10 cellular contexts compared by ENCODE assay signal in genomic region chr1:186819140-186819539, GRCh38. TPM values are rescaled to one million over a fixed set of nuclear protein-coding genes. Genes with fewer than 3 reads are reported as not detected.
DNase-seq lines count a peak whose midpoint lies in the region; ATAC-seq and TF ChIP-seq lines count a peak whose summit lies in the region.
"Had no signal": no experiment of that assay in that cellular context is flagged by ENCODE, and none has a peak within 500 bp of the region (broad histone marks: within the 10 kb centered on the region; RNA-seq: fewer than 3 reads in every experiment).

No MANE protein-coding gene starts in this region.

- no TSS peak for BruUV-seq in Calu3 (replicated peaks; lab: Mats Ljungman, UMichigan)

- no peaks in the 10 kb centered on the region for H3K36me3 Mint-ChIP-seq in Calu3 (ENCODE audit: insufficient read depth, unreplicated experiment)

- H3K27ac Mint-ChIP-seq in Calu3 (ENCODE audit: unreplicated experiment) = no peak overlapping the region

- H3K27me3 Mint-ChIP-seq in Calu3 (ENCODE audit: unreplicated experiment) = no peaks in the 10 kb centered on the region

- no peaks in the 10 kb centered on the region for H3K9me3 Mint-ChIP-seq in Calu3 (ENCODE audit: low read depth, unreplicated experiment)

- peaks cover 8% of the 10 kb centered on the region for H3K4me1 Mint-ChIP-seq in Calu3 (ENCODE audit: low read depth, unreplicated experiment)

- peak; percentile 74 for ATAC-seq in GM21619 (IDR thresholded peaks at IDR 0.05; ENCODE audit: unreplicated experiment)
- peak; percentile 55 for ATAC-seq in HG03520 (IDR thresholded peaks at IDR 0.05; ENCODE audit: unreplicated experiment)

- TF ChIP-seq CTCF in GM12865 (IDR thresholded peaks at IDR 0.05; ENCODE audit: insufficient read depth, low read depth, low read length, missing control alignments) (no peak), epithelial cell of esophagus (IDR thresholded peaks at IDR 0.05; ENCODE audit: insufficient read depth, low read depth, low read length, missing control alignments) (no peak), Calu3 (IDR thresholded peaks at IDR 0.05; ENCODE audit: unreplicated experiment) (no peak), GM13977 (IDR thresholded peaks at IDR 0.05; ENCODE audit: extremely low read depth, insufficient read depth, missing control alignments) (no peak)

- no peak overlapping the region for H3K4me3 ChIP-seq in GM12865 (ENCODE audit: low read depth, low read length)
- no peak overlapping the region for H3K4me3 ChIP-seq in epithelial cell of esophagus (ENCODE audit: low read length)
- H3K4me3 ChIP-seq: lung had no signal

- in situ Hi-C loops in GM13977 (cut with MboI; ENCODE audit: low pct_unique_long_range_greater_than_20kb, low sequenced_read_pairs, unreplicated experiment) = loop anchor here (25.0 kb wide), 1 partner anchor 207 kb away; no protein-coding TSS in a partner anchor

- no peak overlapping the region for H3K4me3 Mint-ChIP-seq in Calu3 (ENCODE audit: low read depth, unreplicated experiment)

- intact Hi-C loops in Calu3 (cut with micrococcal nuclease; ENCODE audit: unreplicated experiment) = no loop called here

- peak; percentile 51 for DNase-seq in GM12865 (ENCODE audit: low read depth)
- peak; percentile 13 for DNase-seq in epithelial cell of esophagus (ENCODE audit: low read depth)
- DNase-seq in Calu3 = no peak
- DNase-seq in stimulated activated naive CD4-positive, alpha-beta T cell (lab: John Stamatoyannopoulos, UW) = no peak
- DNase-seq in activated CD8-positive, alpha-beta memory T cell treated with anti-CD3 and anti-CD28 coated beads, Interleukin-2, amount 50 U/mL, for 48 hours = no peak
- no peak for DNase-seq in GM13977 (ENCODE audit: low spot score)
- DNase-seq: caudate nucleus had no signal

- CTCF ChIA-PET in Calu3 (lab: Charles Lee) = interaction anchor here (0.6 kb wide), 1 partner anchor 306 kb away, joined by 4 read pairs; no protein-coding TSS in a partner anchor

RNA-seq across cellular contexts. Expression of gene PLA2G4A, which starts 9.6 kb away (rescaled TPM):
- 29.8 and 36.0 TPM in 2 replicates for total RNA-seq in Calu3 (2022)

Comparison
In these comparisons a context has a peak if more than half of its experiments do, and no peak if none do; other contexts are left out.
1. DNase-seq: peak in GM12865 (single experiment) and epithelial cell of esophagus (single experiment); none in Calu3 (single experiment), stimulated activated naive CD4-positive, alpha-beta T cell (0 of 6), activated CD8-positive, alpha-beta memory T cell treated with anti-CD3 and anti-CD28 coated beads, Interleukin-2, amount 50 U/mL, for 48 hours (single experiment) and GM13977 (single experiment).